ENCODE assay signal across 8 cellular contexts in the genomic region with DNA sequence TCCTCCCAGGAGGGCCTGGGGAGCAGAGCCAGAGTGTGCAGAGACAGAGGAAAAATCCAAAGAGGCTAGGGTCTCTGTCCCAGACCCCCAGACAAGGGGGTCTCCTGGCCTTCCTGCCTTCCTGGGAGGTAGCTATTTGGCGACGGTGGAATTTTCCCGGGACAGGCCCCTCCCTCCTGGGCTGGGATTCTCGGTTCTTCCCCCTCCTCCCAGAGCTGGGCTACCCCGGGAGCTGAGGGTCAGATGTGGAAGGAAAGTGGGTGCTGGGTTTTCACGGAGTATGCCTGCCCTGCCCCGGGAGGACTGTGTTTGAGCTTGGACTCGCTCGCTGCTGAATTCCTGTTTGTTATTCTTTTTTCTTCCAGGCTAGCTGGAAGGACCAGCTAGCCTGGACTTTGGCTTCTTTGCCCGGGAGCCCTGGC. TPM values are rescaled to one million over a fixed set of nuclear protein-coding genes. Genes with fewer than 3 reads are reported as not detected.
A peak's percentile ranks its signal among the peaks of the same experiment; 100 is the strongest.
DNase-seq lines count a peak whose midpoint lies in the region; ATAC-seq, FAIRE-seq and TF ChIP-seq lines count a peak whose summit lies in the region.

No MANE protein-coding gene starts in this region.

- H3K4me1 Mint-ChIP-seq in neural crest cell: peaks cover 65% of the 10 kb centered on the region

- H3K36me3 ChIP-seq in WERI-Rb-1: peaks cover 15% of the 10 kb centered on the region

- peak overlapping the region; percentile 75 for H3K27ac ChIP-seq in WERI-Rb-1

- H3K4me3 Mint-ChIP-seq in neural crest cell: peak overlapping the region; percentile 96

- no peak for TF ChIP-seq POLR2A in GM12892 (IDR thresholded peaks at IDR 0.05; ENCODE audit: low read depth, low read length)

- in situ Hi-C loops in Caki2 (cut with HindIII; ENCODE audit: low pct_unique_long_range_greater_than_20kb, low sequenced_read_pairs): no loop called here

- peak overlapping the region; percentile 95 for H3K27ac Mint-ChIP-seq in neural crest cell (ENCODE audit: unreplicated experiment)

- H3K9me3 ChIP-seq in WERI-Rb-1 (ENCODE audit: severe bottlenecking): no peaks in the 10 kb centered on the region

- H3K27me3 Mint-ChIP-seq in neural crest cell (ENCODE audit: low read depth): no peaks in the 10 kb centered on the region

- H3K36me3 Mint-ChIP-seq in neural crest cell (ENCODE audit: low read depth): no peaks in the 10 kb centered on the region

- no peak for TF ChIP-seq CTCF in WERI-Rb-1 (IDR thresholded peaks at IDR 0.05; ENCODE audit: low read depth, low read length)
- TF ChIP-seq CTCF in fibroblast of the aortic adventitia (IDR thresholded peaks at IDR 0.05; ENCODE audit: insufficient read depth, low read length): no peak
- TF ChIP-seq CTCF in neural crest cell (conservative IDR thresholded peaks at IDR 0.05): no peak

- FAIRE-seq in GM12892 (lab: Jason Lieb, UNC): no peak

- no peaks in the 10 kb centered on the region for H3K27me3 ChIP-seq in WERI-Rb-1 (ENCODE audit: insufficient read depth, low read depth, severe bottlenecking)

- DNase-seq in Caki2 (ENCODE audit: low read depth) (peak; percentile 54), WERI-Rb-1 (no peak), fibroblast of the aortic adventitia (ENCODE audit: low read depth) (peak; percentile 64), neural crest cell (ENCODE audit: low read depth, low spot score) (no peak), GM12892 (ENCODE audit: insufficient read length) (no peak), NAMALWA (ENCODE audit: low spot score) (no peak)

- H3K9me3 Mint-ChIP-seq in neural crest cell: no peaks in the 10 kb centered on the region

- peak overlapping the region; percentile 94 for H3K4me3 ChIP-seq in WERI-Rb-1 (ENCODE audit: low read depth, low read length)
- peak overlapping the region; percentile 96 for H3K4me3 ChIP-seq in fibroblast of the aortic adventitia (ENCODE audit: low read depth, low read length)

- peak; percentile 3 for ATAC-seq in HG02642 (IDR thresholded peaks at IDR 0.05; ENCODE audit: poor library complexity, unreplicated experiment)
- no peak for ATAC-seq in HG03342 (IDR thresholded peaks at IDR 0.05; ENCODE audit: unreplicated experiment)

RNA-seq across cellular contexts. Expression of a gene that starts 0.8 kb away (rescaled TPM):
- total RNA-seq in Caki2 (2014; rRNA removed; shearing (Covaris generic); ENCODE audit: low replicate concordance): 131 and 135 TPM in 2 replicates
- total RNA-seq in fibroblast of the aortic adventitia (ENCODE audit: low replicate concordance) (52.0 and 67.2 TPM in 2 replicates), neural crest cell (93.1 and 105 TPM in 2 replicates)
- polyA plus RNA-seq in GM12892 (2012; ENCODE audit: missing spikeins): 28.2 TPM

RNA-seq across cellular contexts. Expression of a gene that starts 1.0 kb away (rescaled TPM):
- not detected in 2 replicates for total RNA-seq in Caki2 (2014; rRNA removed; shearing (Covaris generic); ENCODE audit: low replicate concordance)
- total RNA-seq in fibroblast of the aortic adventitia (ENCODE audit: low replicate concordance): 0.18 TPM in 1 of 2 replicates, not detected in the other
- not detected in 2 replicates for total RNA-seq in neural crest cell
- 0.21 TPM for polyA plus RNA-seq in GM12892 (2012; ENCODE audit: missing spikeins)

RNA-seq across cellular contexts. Expression of a gene that starts 35.5 kb away (rescaled TPM):
- 13.6 and 21.7 TPM in 2 replicates for total RNA-seq in Caki2 (2014; rRNA removed; shearing (Covaris generic); ENCODE audit: low replicate concordance)
- 8.7 and 31.6 TPM in 2 replicates for total RNA-seq in fibroblast of the aortic adventitia (ENCODE audit: low replicate concordance)
- 26.7 and 28.2 TPM in 2 replicates for total RNA-seq in neural crest cell
- polyA plus RNA-seq in GM12892 (2012; ENCODE audit: missing spikeins): 18.4 TPM

RNA-seq across cellular contexts. Expression of a gene that starts 47.5 kb away (rescaled TPM):
- 0.61 TPM in 1 of 2 replicates, not detected in the other for total RNA-seq in Caki2 (2014; rRNA removed; shearing (Covaris generic); ENCODE audit: low replicate concordance)
- total RNA-seq in fibroblast of the aortic adventitia (ENCODE audit: low replicate concordance) (14.1 and 27.7 TPM in 2 replicates), neural crest cell (43.7 and 46.6 TPM in 2 replicates)
- polyA plus RNA-seq in GM12892 (2012; ENCODE audit: missing spikeins): 27.1 TPM

Comparison
In these comparisons a context has a peak if more than half of its experiments do, and no peak if none do; other contexts are left out.
1. DNase-seq: peak in Caki2 (single experiment) and fibroblast of the aortic adventitia (single experiment); none in WERI-Rb-1 (single experiment), neural crest cell (single experiment), GM12892 (single experiment) and NAMALWA (single experiment).